Comparison of ENCODE assay signal across 12 cellular contexts in the genomic region with DNA sequence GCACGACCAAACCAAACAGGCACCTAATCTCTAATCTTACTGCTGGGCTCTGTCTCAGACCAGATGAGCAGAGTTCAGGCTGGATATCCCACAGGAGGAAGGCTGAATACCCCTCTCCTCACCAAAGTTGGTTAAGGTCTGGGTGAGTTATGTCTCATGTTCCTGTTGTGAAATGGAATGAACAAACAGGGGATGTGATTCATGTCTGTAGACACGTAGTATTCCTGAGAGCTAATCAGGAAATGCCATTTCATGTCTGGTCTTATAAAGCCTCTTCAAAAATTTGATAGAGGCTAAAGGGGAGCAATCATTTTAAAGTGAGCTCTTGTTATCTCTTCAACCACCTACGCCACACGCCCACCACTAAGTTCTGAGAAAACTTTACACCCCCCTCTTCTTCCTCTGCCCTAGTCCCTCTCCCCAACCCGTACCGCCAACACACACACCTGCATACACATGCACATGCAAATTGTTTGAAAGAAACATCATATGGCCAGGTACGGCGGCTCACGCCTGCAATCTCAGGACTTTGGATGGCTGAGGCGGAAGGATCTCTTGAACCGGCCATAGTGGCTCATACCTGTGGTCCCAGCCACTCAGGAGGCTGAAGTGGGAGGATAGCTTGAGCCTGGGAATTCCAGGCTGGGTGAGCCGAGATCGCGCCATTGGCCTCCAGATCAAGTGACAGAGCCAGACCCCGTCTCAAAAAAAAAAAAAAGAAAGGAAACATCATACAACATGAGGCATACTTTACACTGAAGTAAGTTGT.
DNase-seq lines count a peak whose midpoint lies in the region; ATAC-seq and TF ChIP-seq lines count a peak whose summit lies in the region.
"Had no signal": no experiment of that assay in that cellular context is flagged by ENCODE, and none has a peak within 500 bp of the region (broad histone marks: within the 10 kb centered on the region; RNA-seq: fewer than 3 reads in every experiment).

No MANE protein-coding gene starts in this region.

- H3K27me3 ChIP-seq in upper lobe of left lung, result no peaks in the 10 kb centered on the region
- peaks cover 3% of the 10 kb centered on the region for H3K27me3 ChIP-seq in CD8-positive, alpha-beta T cell (ENCODE audit: insufficient read depth, low read length)
- H3K27me3 ChIP-seq: right lobe of liver had no signal

- TF ChIP-seq EP300 in upper lobe of left lung (IDR thresholded peaks at IDR 0.05), result peak in 1 of 4 donors; percentile 32

- no peaks in the 10 kb centered on the region for H3K9me3 Mint-ChIP-seq in CD8-positive, alpha-beta T cell

- no peaks in the 10 kb centered on the region for H3K36me3 Mint-ChIP-seq in CD8-positive, alpha-beta T cell

- peaks cover 0 to 21% (median 0%) of the 10 kb centered on the region in 4 donors for H3K4me1 ChIP-seq in upper lobe of left lung
- H3K4me1 ChIP-seq in CD8-positive, alpha-beta T cell (ENCODE audit: insufficient read depth, low read length), result no peaks in the 10 kb centered on the region
- H3K4me1 ChIP-seq: right lobe of liver had no signal

- peak; percentile 57 for DNase-seq in NCI-H510A treated with DMSO at 0.1 percent for 48 hours (lab: John Stamatoyannopoulos, UW)
- DNase-seq in NCI-H510A (lab: John Stamatoyannopoulos, UW), result no peak
- DNase-seq in hepatic stellate cell (ENCODE audit: low spot score), result peak; percentile 64
- no peak for DNase-seq in upper lobe of left lung
- no peak for DNase-seq in Right ventricle myocardium inferior (ENCODE audit: missing footprints)
- DNase-seq in CD8-positive, alpha-beta T cell, result no peak
- DNase-seq: activated naive CD4-positive, alpha-beta T cell; head of caudate nucleus; right lobe of liver had no signal

- no peak for TF ChIP-seq POLR2A in upper lobe of left lung (IDR thresholded peaks at IDR 0.05)

- no peaks in the 10 kb centered on the region for H3K9me3 ChIP-seq in upper lobe of left lung
- H3K9me3 ChIP-seq in CD8-positive, alpha-beta T cell (ENCODE audit: low read length), result no peaks in the 10 kb centered on the region
- H3K9me3 ChIP-seq: right lobe of liver had no signal

- intact Hi-C loops in Right ventricle myocardium inferior (cut with DNase I), result no loop called here
- intact Hi-C loops in CD8-positive, alpha-beta T cell (cut with DNase I, micrococcal nuclease), result no loop called here

- peak overlapping the region; percentile 43 to 69 (median 48) for H3K27ac ChIP-seq in upper lobe of left lung
- no peak overlapping the region for H3K27ac ChIP-seq in CD8-positive, alpha-beta T cell (ENCODE audit: low read depth, low read length)
- H3K27ac ChIP-seq: right lobe of liver had no signal

- H3K27me3 Mint-ChIP-seq in CD8-positive, alpha-beta T cell (ENCODE audit: low read depth), result peaks cover 19% of the 10 kb centered on the region

- ATAC-seq in upper lobe of left lung (ENCODE audit: low FRiP score in 2 of 2), result peak; percentile 11 to 28
- no peak for ATAC-seq in Right ventricle myocardium inferior
- no peak for ATAC-seq in CD8-positive, alpha-beta T cell
- ATAC-seq in GM18907 (IDR thresholded peaks at IDR 0.05; ENCODE audit: unreplicated experiment), result no peak

- no peaks in the 10 kb centered on the region for H3K36me3 ChIP-seq in upper lobe of left lung
- H3K36me3 ChIP-seq in CD8-positive, alpha-beta T cell (ENCODE audit: insufficient read depth, low read length), result no peaks in the 10 kb centered on the region
- H3K36me3 ChIP-seq: right lobe of liver had no signal

- CTCF ChIA-PET in CD8-positive, alpha-beta T cell (lab: Charles Lee), result no interaction called here

- 81 to 83% methylated on average over 15 of the region's 15 CpGs for WGBS in upper lobe of left lung, 2 donors

- H3K27ac Mint-ChIP-seq in CD8-positive, alpha-beta T cell, result no peak overlapping the region
- H3K27ac Mint-ChIP-seq: B cell had no signal

- no peaks in the 10 kb centered on the region for H3K4me1 Mint-ChIP-seq in CD8-positive, alpha-beta T cell (ENCODE audit: low read depth)

- POLR2A ChIA-PET in CD8-positive, alpha-beta T cell (lab: Charles Lee), result no interaction called here

- TF ChIP-seq CTCF in WI38 (IDR thresholded peaks at IDR 0.05; ENCODE audit: low read depth, low read length) (no peak), upper lobe of left lung (IDR thresholded peaks at IDR 0.05) (no peak)
- TF ChIP-seq CTCF in CD8-positive, alpha-beta T cell (IDR thresholded peaks at IDR 0.05), result no peak

- H3K4me3 ChIP-seq in WI38 (ENCODE audit: low read depth, low read length) (peak overlapping the region; percentile 9; the same call in 1 of the 2 replicates), upper lobe of left lung (no peak overlapping the region)
- no peak overlapping the region for H3K4me3 ChIP-seq in CD8-positive, alpha-beta T cell (ENCODE audit: low read depth, low read length)
- H3K4me3 ChIP-seq: right lobe of liver had no signal

- no peak overlapping the region for H3K4me3 Mint-ChIP-seq in CD8-positive, alpha-beta T cell
- H3K4me3 Mint-ChIP-seq: B cell had no signal

Comparison
In these comparisons a context has a peak if more than half of its experiments do, and no peak if none do; other contexts are left out.
1. DNase-seq: peak in NCI-H510A treated with DMSO at 0.1 percent for 48 hours (single experiment) and hepatic stellate cell (single experiment); none in NCI-H510A (single experiment), upper lobe of left lung (0 of 2), Right ventricle myocardium inferior (single experiment) and CD8-positive, alpha-beta T cell (0 of 7).
2. ATAC-seq: peak in upper lobe of left lung (2 of 2); none in Right ventricle myocardium inferior (single experiment), CD8-positive, alpha-beta T cell (single experiment) and GM18907 (single experiment).